Comparison of ENCODE assay signal across 7 cellular contexts in genomic region chr12:100185361-100185894, GRCh38. TPM values are rescaled to one million over a fixed set of nuclear protein-coding genes. Genes with fewer than 3 reads are reported as not detected.
DNase-seq lines count a peak whose midpoint lies in the region; ATAC-seq lines count a peak whose summit lies in the region.

No MANE protein-coding gene starts in this region.

- peak overlapping the region; percentile 42 for H3K27ac ChIP-seq in angular gyrus (ENCODE audit: low read depth, low read length)

- peak; percentile 75 for ATAC-seq in GM19351 (IDR thresholded peaks at IDR 0.05; ENCODE audit: unreplicated experiment)
- peak; percentile 71 for ATAC-seq in HG02884 (IDR thresholded peaks at IDR 0.05; ENCODE audit: unreplicated experiment)
- ATAC-seq in sciatic nerve: peak; percentile 69

- intact Hi-C loops in sciatic nerve (cut with DNase I): no loop called here

- DNase-seq in sciatic nerve (ENCODE audit: low spot score) (no peak), NCI-H146 (lab: John Stamatoyannopoulos, UW) (no peak), DMS53 (lab: John Stamatoyannopoulos, UW) (no peak), NCI-H1105 treated with DMSO at 0.1 percent for 48 hours (lab: John Stamatoyannopoulos, UW) (no peak)

RNA-seq across cellular contexts. Expression of gene ACTR6, which starts 15.2 kb away (rescaled TPM):
- total RNA-seq in sciatic nerve: 32.3 TPM

RNA-seq across cellular contexts. Expression of gene BLTP3B, which starts 42.8 kb away (rescaled TPM):
- 40.4 TPM for total RNA-seq in sciatic nerve
